35 cellular contexts compared by ENCODE assay signal in genomic region chr10:60621018-60621417, GRCh38.
"Had no signal": no experiment of that assay in that cellular context is flagged by ENCODE, and none has a peak within 500 bp of the region (broad histone marks: within the 10 kb centered on the region; RNA-seq: fewer than 3 reads in every experiment).

No MANE protein-coding gene starts in this region.

- DNase-seq: Karpas-422, Kasumi-1, KG1, MG63, MM.1S, MV-4-11, NCI-H1048, NCI-H1092, NCI-H1092 treated with DMSO at 0.1 percent for 48 hours, NCI-H1105, NCI-H1105 treated with DMSO at 0.1 percent for 48 hours, NCI-H1417, NCI-H1417 treated with DMSO at 0.1 percent for 48 hours, NCI-H1436, NCI-H1436 treated with DMSO at 0.1 percent for 48 hours, NCI-H146, NCI-H1694, NCI-H1694 treated with DMSO at 0.1 percent for 48 hours, NCI-H187, NCI-H187 treated with DMSO at 0.1 percent for 48 hours, NCI-H1930, NCI-H2029, NCI-H2029 treated with DMSO at 0.1 percent for 48 hours, NCI-H2081, NCI-H2081 treated with DMSO at 0.1 percent for 48 hours, NCI-H2107, NCI-H2171, NCI-H2171 treated with DMSO at 0.1 percent for 48 hours, NCI-H2227 treated with DMSO at 0.1 percent for 48 hours, NCI-H226, NCI-H345, NCI-H446, NCI-H446 treated with DMSO at 0.1 percent for 48 hours, NCI-H510A had no signal

- H3K9me3 ChIP-seq: MG63 had no signal

- H3K27ac ChIP-seq: KMS-11 had no signal

- H3K36me3 ChIP-seq: MG63 had no signal

- H3K27me3 ChIP-seq: MG63 had no signal

- H3K4me3 ChIP-seq: MG63 had no signal
